Comparison of ENCODE assay signal across 16 cellular contexts in the genomic region with DNA sequence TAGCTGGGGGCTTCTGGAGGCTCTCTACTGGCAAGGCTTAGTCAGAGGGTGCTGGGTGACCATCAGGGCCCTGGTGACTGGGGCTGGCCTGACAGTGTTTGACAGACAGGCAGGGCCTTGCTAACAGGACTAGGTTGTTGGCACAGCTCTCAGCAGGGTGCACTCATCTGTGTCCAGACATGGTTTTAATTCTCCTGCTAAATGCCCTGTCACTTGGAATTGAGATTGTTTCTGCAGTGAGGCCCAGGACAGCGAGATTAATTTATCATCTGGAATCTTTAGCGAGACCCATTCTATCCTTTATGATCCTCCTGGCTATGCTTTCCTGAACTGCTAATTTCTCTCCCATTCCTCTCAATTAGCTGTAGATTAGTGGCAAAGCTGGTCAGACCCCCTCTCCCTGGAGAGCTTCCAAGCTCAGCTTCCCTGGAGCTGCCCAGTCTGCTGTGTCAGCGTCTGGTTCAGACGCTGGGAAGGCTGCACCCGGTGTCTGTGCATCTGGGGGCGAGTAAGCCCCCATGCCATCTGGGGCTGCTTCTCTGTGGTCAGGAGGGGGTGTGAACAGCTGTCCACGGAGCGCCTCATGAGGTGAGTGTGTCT. TPM values are rescaled to one million over a fixed set of nuclear protein-coding genes. Genes with fewer than 3 reads are reported as not detected.
A peak's percentile ranks its signal among the peaks of the same experiment; 100 is the strongest.
DNase-seq lines count a peak whose midpoint lies in the region; TF ChIP-seq lines count a peak whose summit lies in the region.
"Had no signal": no experiment of that assay in that cellular context is flagged by ENCODE, and none has a peak within 500 bp of the region (broad histone marks: within the 10 kb centered on the region; RNA-seq: fewer than 3 reads in every experiment).

No MANE protein-coding gene starts in this region.

- H3K9me3 Mint-ChIP-seq in chondrocyte (ENCODE audit: low read depth) (no peaks in the 10 kb centered on the region), neural progenitor cell (no peaks in the 10 kb centered on the region)
- H3K9me3 Mint-ChIP-seq: activated CD4-positive, alpha-beta T cell treated with anti-CD3 and anti-CD28 coated beads, Interleukin-2, amount 10 ng/mL, durations not matched to agents 24 days and 14 days; naive thymus-derived CD4-positive, alpha-beta T cell had no signal

- no peaks in the 10 kb centered on the region for H3F3A ChIP-seq in neural progenitor cell (ENCODE audit: low read depth)

- no peak overlapping the region for H3K9ac ChIP-seq in neural progenitor cell

- H3K4me3 ChIP-seq in retinal pigment epithelial cell (ENCODE audit: low read length) = no peak overlapping the region
- no peak overlapping the region for H3K4me3 ChIP-seq in neural progenitor cell
- H3K4me3 ChIP-seq in tibial artery = no peak overlapping the region
- H3K4me3 ChIP-seq: cardiac muscle cell had no signal

- no peak for TF ChIP-seq CTCF in chondrocyte (IDR thresholded peaks at IDR 0.05)
- no peak for TF ChIP-seq CTCF in retinal pigment epithelial cell (conservative IDR thresholded peaks at IDR 0.05; ENCODE audit: low read depth, low read length)
- no peak for TF ChIP-seq CTCF in neural progenitor cell (IDR thresholded peaks at IDR 0.05)
- TF ChIP-seq CTCF in tibial artery (IDR thresholded peaks at IDR 0.05) = no peak

- H3K27me3 ChIP-seq in neural progenitor cell = no peaks in the 10 kb centered on the region
- H3K27me3 ChIP-seq in tibial artery = no peaks in the 10 kb centered on the region

- H3K36me3 Mint-ChIP-seq in chondrocyte (ENCODE audit: low read depth) (no peaks in the 10 kb centered on the region), neural progenitor cell (no peaks in the 10 kb centered on the region)
- H3K36me3 Mint-ChIP-seq: activated naive CD8-positive, alpha-beta T cell; naive thymus-derived CD4-positive, alpha-beta T cell had no signal

- H3K36me3 ChIP-seq in neural progenitor cell = no peaks in the 10 kb centered on the region
- no peaks in the 10 kb centered on the region for H3K36me3 ChIP-seq in tibial artery
- H3K36me3 ChIP-seq: cardiac muscle cell had no signal

- H3K4me2 ChIP-seq in neural progenitor cell = no peak overlapping the region

- H3K27me3 Mint-ChIP-seq in chondrocyte (ENCODE audit: low read depth) (no peaks in the 10 kb centered on the region), neural progenitor cell (ENCODE audit: insufficient read depth, low read depth) (peaks cover 16% of the 10 kb centered on the region)
- H3K27me3 Mint-ChIP-seq: activated CD4-positive, alpha-beta T cell treated with anti-CD3 and anti-CD28 coated beads, Interleukin-2, amount 10 ng/mL, durations not matched to agents 24 days and 14 days had no signal

- H3K9me3 ChIP-seq in neural progenitor cell (ENCODE audit: low read depth) = no peaks in the 10 kb centered on the region
- H3K9me3 ChIP-seq in tibial artery = no peaks in the 10 kb centered on the region

- intact Hi-C loops in tibial artery (cut with DNase I; ENCODE audit: low total_unique reads) = no loop called here

- H3K4me1 Mint-ChIP-seq in chondrocyte (ENCODE audit: low read depth) (peaks cover 63% of the 10 kb centered on the region), neural progenitor cell (peaks cover 6% of the 10 kb centered on the region)
- H3K4me1 Mint-ChIP-seq: activated CD4-positive, alpha-beta T cell treated with anti-CD3 and anti-CD28 coated beads, Interleukin-2, amount 10 ng/mL, durations not matched to agents 24 days and 14 days; naive thymus-derived CD4-positive, alpha-beta T cell had no signal

- peak overlapping the region; percentile 3 for H3K4me3 Mint-ChIP-seq in chondrocyte (ENCODE audit: unreplicated experiment)
- H3K4me3 Mint-ChIP-seq in neural progenitor cell = no peak overlapping the region
- H3K4me3 Mint-ChIP-seq: activated CD4-positive, alpha-beta T cell treated with anti-CD3 and anti-CD28 coated beads, Interleukin-2, amount 10 ng/mL, durations not matched to agents 24 days and 14 days; activated naive CD8-positive, alpha-beta T cell; naive thymus-derived CD4-positive, alpha-beta T cell had no signal

- H4K20me1 ChIP-seq in neural progenitor cell (ENCODE audit: low read depth) = no peaks in the 10 kb centered on the region

- peak; percentile 20 for DNase-seq in HK-2 (ENCODE audit: unreplicated experiment)
- peak; percentile 96 for DNase-seq in NCI-H446 treated with DMSO at 0.1 percent for 48 hours (lab: John Stamatoyannopoulos, UW)
- DNase-seq in chondrocyte (ENCODE audit: low spot score) = no peak
- DNase-seq in retinal pigment epithelial cell (ENCODE audit: low read depth) = peak; percentile 54
- no peak for DNase-seq in neural progenitor cell (ENCODE audit: low spot score)
- no peak for DNase-seq in tibial artery
- no peak for DNase-seq in cerebellum (ENCODE audit: low spot score)
- DNase-seq: activated CD4-positive, alpha-beta T cell treated with anti-CD3 and anti-CD28 coated beads, Interleukin-2, amount 10 ng/mL, durations not matched to agents 24 days and 14 days; IMR-90; naive thymus-derived CD4-positive, alpha-beta T cell had no signal

- H3K4me1 ChIP-seq in neural progenitor cell (no peaks in the 10 kb centered on the region), tibial artery (peaks cover 0 to 3% (median 0%) of the 10 kb centered on the region in 4 donors)

- no peak overlapping the region for H2AFZ ChIP-seq in neural progenitor cell (replicated peaks)

- H3K27ac Mint-ChIP-seq in chondrocyte (ENCODE audit: unreplicated experiment) = peak overlapping the region; percentile 85
- no peak overlapping the region for H3K27ac Mint-ChIP-seq in neural progenitor cell
- H3K27ac Mint-ChIP-seq: activated CD4-positive, alpha-beta T cell treated with anti-CD3 and anti-CD28 coated beads, Interleukin-2, amount 10 ng/mL, durations not matched to agents 24 days and 14 days; activated naive CD8-positive, alpha-beta T cell; naive thymus-derived CD4-positive, alpha-beta T cell had no signal

- H3K27ac ChIP-seq in neural progenitor cell = no peak overlapping the region
- H3K27ac ChIP-seq in tibial artery = no peak overlapping the region
- H3K27ac ChIP-seq: cardiac muscle cell had no signal

- no peaks in the 10 kb centered on the region for H3K79me2 ChIP-seq in neural progenitor cell (ENCODE audit: low read depth)

RNA-seq across cellular contexts. Expression of gene SLC6A17, which starts 20.9 kb away (rescaled TPM):
- 1.6 to 6.1 TPM (median 2.1 TPM) in 3 replicates for total RNA-seq in chondrocyte
- total RNA-seq in neural progenitor cell (ENCODE audit: low replicate concordance) = 0.06 TPM in 1 of 2 replicates, not detected in the other
- 11.5 TPM for total RNA-seq in cerebellum
- total RNA-seq: liver; naive thymus-derived CD4-positive, alpha-beta T cell; pulmonary artery endothelial cell had no signal

RNA-seq across cellular contexts. Expression of gene KCNC4, which starts 38.9 kb away (rescaled TPM):
- 2.7 to 5.2 TPM (median 3.2 TPM) in 3 replicates for total RNA-seq in chondrocyte
- 1.3 and 2.0 TPM in 2 replicates for total RNA-seq in neural progenitor cell (ENCODE audit: low replicate concordance)
- total RNA-seq in cerebellum = 7.1 TPM

RNA-seq across cellular contexts. Expression of gene UBL4B, which starts 59.0 kb away (rescaled TPM):
- not detected in 3 replicates for total RNA-seq in chondrocyte
- not detected in 2 replicates for total RNA-seq in neural progenitor cell (ENCODE audit: low replicate concordance)
- not detected for total RNA-seq in cerebellum
- total RNA-seq: activated CD4-positive, alpha-beta T cell treated with anti-CD3 and anti-CD28 coated beads, Interleukin-2, amount 10 ng/mL, durations not matched to agents 24 days and 14 days; fibroblast of villous mesenchyme; IMR-90; liver; naive thymus-derived CD4-positive, alpha-beta T cell; pulmonary artery endothelial cell; T-helper 2 cell treated with Interferon-gamma antibody and Interleukin-4, amounts not matched to agents 100 ng/mL and 5 ng/mL, for 36 hours had no signal

Comparison
In these comparisons a context has a peak if more than half of its experiments do, and no peak if none do; other contexts are left out.
1. DNase-seq: peak in HK-2 (single experiment), NCI-H446 treated with DMSO at 0.1 percent for 48 hours (single experiment) and retinal pigment epithelial cell (single experiment); none in chondrocyte (single experiment), neural progenitor cell (single experiment), tibial artery (0 of 2) and cerebellum (single experiment).